In genomic region chr6:27617700-27618689, GRCh38 we compare ENCODE assay signal across 8 cellular contexts.
DNase-seq lines count a peak whose midpoint lies in the region; ATAC-seq, FAIRE-seq and TF ChIP-seq lines count a peak whose summit lies in the region.

No MANE protein-coding gene starts in this region.

- H3K4me1 Mint-ChIP-seq in T-helper 2 cell treated with Interferon-gamma antibody and Interleukin-4, amounts not matched to agents 5 μg/mL and 100 μg/mL, for 36 hours (ENCODE audit: low read depth): peaks cover 12% of the 10 kb centered on the region

- H3K4me3 Mint-ChIP-seq in T-helper 2 cell treated with Interferon-gamma antibody and Interleukin-4, amounts not matched to agents 5 μg/mL and 100 μg/mL, for 36 hours: peak overlapping the region; percentile 64

- H3K27ac ChIP-seq in H1 (ENCODE audit: low read depth, low read length): no peak overlapping the region

- H4K5ac ChIP-seq in H1 (ENCODE audit: insufficient read length, low read depth, low read length): no peak overlapping the region

- H2AK5ac ChIP-seq in H1 (ENCODE audit: low read depth, low read length): no peak overlapping the region

- H3K18ac ChIP-seq in H1 (ENCODE audit: extremely low read depth, low read length): no peak overlapping the region

- peak overlapping the region in 1 of 4 experiments; percentile 65; a peak in 1 of 7 replicates for H3K9ac ChIP-seq in H1 (replicated peaks in 1 of 4; ENCODE audit: extremely low read depth in 1 of 4, low read depth in 3 of 4, low read length in 3 of 4)

- TF ChIP-seq EP300 in H1 (IDR thresholded peaks at IDR 0.05; ENCODE audit: borderline replicate concordance in 1 of 2, low read depth in 2 of 2, low read length in 2 of 2): no peak

- POLR2A ChIA-PET in H1 (lab: Charles Lee; ENCODE audit: partially characterized antibody): interaction anchor here (0.8 to 1.5 kb wide), 3 partner anchors 9 to 1345 kb away, joined by 3 to 7 read pairs (median 3); a partner anchor contains a TSS

- peaks cover 1% of the 10 kb centered on the region for H3K36me3 Mint-ChIP-seq in T-helper 2 cell treated with Interferon-gamma antibody and Interleukin-4, amounts not matched to agents 5 μg/mL and 100 μg/mL, for 36 hours (ENCODE audit: low read depth)

- no peak overlapping the region for H2BK15ac ChIP-seq in H1 (ENCODE audit: low read length)

- TF ChIP-seq POLR2A in H1 (IDR thresholded peaks at IDR 0.05; ENCODE audit: control extremely low read depth in 1 of 2, low read depth in 2 of 2, low read length in 2 of 2): no peak

- H3K56ac ChIP-seq in H1 (replicated peaks; ENCODE audit: insufficient read length, low read depth, low read length): no peak overlapping the region

- no peak overlapping the region for H3K4ac ChIP-seq in H1 (replicated peaks; ENCODE audit: insufficient read length, low read depth, low read length)

- DNase-seq in T-helper 2 cell treated with Interferon-gamma antibody and Interleukin-4, amounts not matched to agents 5 μg/mL and 100 μg/mL, for 36 hours (ENCODE audit: low spot score): no peak
- no peak for DNase-seq in T-helper 2 cell
- peak; percentile 79 for DNase-seq in OCI-M1 (lab: John Stamatoyannopoulos, UW)
- DNase-seq in H1 (ENCODE audit: low read depth in 1 of 2, low spot score in 2 of 2): peak in 1 of 2 experiments; percentile 71
- DNase-seq in pons (ENCODE audit: low spot score): peak; percentile 20
- no peak for DNase-seq in NCI-H1092 treated with DMSO at 0.1 percent for 48 hours (lab: John Stamatoyannopoulos, UW)

- no peaks in the 10 kb centered on the region for H3K79me1 ChIP-seq in H1 (ENCODE audit: low read depth, low read length)

- no peak overlapping the region for H3K23ac ChIP-seq in H1 (ENCODE audit: insufficient read length)

- no peaks in the 10 kb centered on the region for H3K36me3 ChIP-seq in H1 (ENCODE audit: control insufficient read depth in 2 of 4, insufficient read depth in 4 of 4, low read length in 3 of 4)

- peak overlapping the region; percentile 80 to 97 (median 90) for H3K4me3 ChIP-seq in H1 (ENCODE audit: extremely low read depth in 1 of 4, insufficient read depth in 2 of 4, low read depth in 3 of 4, low read length in 4 of 4)

- H3K27me3 Mint-ChIP-seq in T-helper 2 cell treated with Interferon-gamma antibody and Interleukin-4, amounts not matched to agents 5 μg/mL and 100 μg/mL, for 36 hours (ENCODE audit: low read depth): peaks cover 42% of the 10 kb centered on the region

- H3K79me2 ChIP-seq in H1 (ENCODE audit: control insufficient read depth in 1 of 2, insufficient read depth in 2 of 2, low read length in 2 of 2): no peaks in the 10 kb centered on the region

- H3K4me1 ChIP-seq in H1 (replicated peaks in 1 of 4; ENCODE audit: control insufficient read depth in 3 of 4, insufficient read depth in 4 of 4, low read length in 3 of 4): peaks cover 0 to 2% (median 0%) of the 10 kb centered on the region in 4 experiments; a peak in 2 of 7 replicates

- no peak for TF ChIP-seq RAD21 in H1 (IDR thresholded peaks at IDR 0.05 in 1 of 2, conservative IDR thresholded peaks at IDR 0.05 in 1 of 2; ENCODE audit: low read depth in 2 of 2, low read length in 2 of 2)

- H3K9me3 Mint-ChIP-seq in T-helper 2 cell treated with Interferon-gamma antibody and Interleukin-4, amounts not matched to agents 5 μg/mL and 100 μg/mL, for 36 hours: no peaks in the 10 kb centered on the region

- FAIRE-seq in H1 (lab: Jason Lieb, UNC): peak; percentile 77

- peak overlapping the region; percentile 74 to 77 for H3K4me2 ChIP-seq in H1 (ENCODE audit: insufficient read depth in 1 of 2, low read depth in 2 of 2, low read length in 2 of 2)

- ATAC-seq in GM18873 (IDR thresholded peaks at IDR 0.05; ENCODE audit: low FRiP score, unreplicated experiment): no peak
- ATAC-seq in GM18907 (IDR thresholded peaks at IDR 0.05; ENCODE audit: unreplicated experiment): no peak

- H3K23me2 ChIP-seq in H1 (ENCODE audit: low read depth, low read length): peaks cover 8% of the 10 kb centered on the region; the same call in 1 of the 2 replicates

- no peak overlapping the region for H2BK120ac ChIP-seq in H1 (replicated peaks; ENCODE audit: low read depth, low read length)

- no peak overlapping the region for H2BK12ac ChIP-seq in H1 (ENCODE audit: low read depth, low read length)

- no peaks in the 10 kb centered on the region for H4K20me1 ChIP-seq in H1 (replicated peaks in 1 of 2; ENCODE audit: control insufficient read depth in 1 of 2, insufficient read depth in 2 of 2, low read length in 2 of 2)

- H3K9me3 ChIP-seq in H1 (ENCODE audit: insufficient read depth in 2 of 2, low read depth in 1 of 2, low read length in 1 of 2): no peaks in the 10 kb centered on the region

- no peak overlapping the region for H3K27ac Mint-ChIP-seq in T-helper 2 cell treated with Interferon-gamma antibody and Interleukin-4, amounts not matched to agents 5 μg/mL and 100 μg/mL, for 36 hours

- H2AFZ ChIP-seq in H1 (ENCODE audit: low read length): peak overlapping the region; percentile 99

- TF ChIP-seq CTCF in H1 (IDR thresholded peaks at IDR 0.05; ENCODE audit: control extremely low read depth in 1 of 3, insufficient read depth in 1 of 3, low read depth in 1 of 3, low read length in 3 of 3): no peak

- CTCF ChIA-PET in H1 (lab: Charles Lee; ENCODE audit: partially characterized antibody): interaction anchor here (0.6 to 3.7 kb wide), 15 partner anchors 9 to 459 kb away, joined by 3 to 17 read pairs (median 4); no protein-coding TSS in a partner anchor

- WGBS in H1 (ENCODE audit: extremely low coverage in 1 of 2, insufficient coverage in 1 of 2, insufficient read length in 1 of 2, insufficient replicate concordance in 2 of 2, low coverage in 1 of 2, low lambda C conversion rate in 2 of 2, missing lambda C conversion rate in 1 of 2), 2 experiments: 20% methylated on average over 32 of the region's 32 CpGs; no CpG with 5 or more reads in 1 of the 2 experiments

- H3K14ac ChIP-seq in H1 (ENCODE audit: insufficient read length): no peak overlapping the region

- 0 out of 2 replicates have a peak overlapping the region, but pooled peaks have one; percentile 16 for H4K8ac ChIP-seq in H1 (ENCODE audit: extremely low read depth, insufficient read depth, low read length)

- no peak overlapping the region for H2BK5ac ChIP-seq in H1 (ENCODE audit: low read depth, low read length)

- no peaks in the 10 kb centered on the region; a peak in 1 of 7 replicates for H3K27me3 ChIP-seq in H1 (replicated peaks in 1 of 4; ENCODE audit: control insufficient read depth in 3 of 4, extremely low read depth in 1 of 4, insufficient read depth in 3 of 4, low read length in 3 of 4)

- H4K91ac ChIP-seq in H1 (replicated peaks; ENCODE audit: insufficient read length, low read length): no peak overlapping the region

- H2BK20ac ChIP-seq in H1 (ENCODE audit: low read length): no peak overlapping the region

TF ChIP-seq in H1, 55 proteins besides CTCF, POLR2A, EP300 and RAD21 (continues in another document):
- TF ChIP-seq SIX5 (IDR thresholded peaks at IDR 0.05; ENCODE audit: low read depth, low read length) (no peak), NRF1 (IDR thresholded peaks at IDR 0.05; ENCODE audit: low read depth, low read length) (peak; percentile 14; the same call in 1 of the 2 replicates), ASH2L (IDR thresholded peaks at IDR 0.05; ENCODE audit: low read length) (no peak), BACH1 (IDR thresholded peaks at IDR 0.05; ENCODE audit: low read length) (no peak), KDM1A (IDR thresholded peaks at IDR 0.05; ENCODE audit: borderline replicate concordance, low read length) (no peak), ZNF274 (IDR thresholded peaks at IDR 0.05; ENCODE audit: borderline replicate concordance, extremely low read depth, low read length) (no peak), ATF3 (IDR thresholded peaks at IDR 0.05; ENCODE audit: insufficient read depth, low read depth, low read length) (no peak), TCF12 (IDR thresholded peaks at IDR 0.05; ENCODE audit: low read depth, low read length) (no peak), CHD2 (IDR thresholded peaks at IDR 0.05; ENCODE audit: low read length) (no peak), EZH2 (IDR thresholded peaks at IDR 0.05; ENCODE audit: low read depth, low read length, severe bottlenecking) (no peak), MAFK (IDR thresholded peaks at IDR 0.05; ENCODE audit: low read depth, low read length) (peak; percentile 70; the same call in 1 of the 2 replicates), KDM4A (IDR thresholded peaks at IDR 0.05; ENCODE audit: low read depth, low read length, severe bottlenecking) (peak; percentile 24), SIRT6 (IDR thresholded peaks at IDR 0.05; ENCODE audit: low read length) (no peak), SUZ12 (IDR thresholded peaks at IDR 0.05; ENCODE audit: low read length) (no peak), FOSL1 (IDR thresholded peaks at IDR 0.05; ENCODE audit: insufficient read depth, low read depth, low read length) (no peak), TBP (IDR thresholded peaks at IDR 0.05; ENCODE audit: low read depth, low read length) (peak; percentile 100), PHF8 (conservative IDR thresholded peaks at IDR 0.05; ENCODE audit: low read depth, low read length) (0 out of 2 replicates have a peak, but pooled peaks have one; percentile 13), YY1 (IDR thresholded peaks at IDR 0.05; ENCODE audit: low read depth, low read length) (0 out of 2 replicates have a peak, but pooled peaks have one; percentile 41), TEAD4 (IDR thresholded peaks at IDR 0.05; ENCODE audit: low read depth, low read length) (peak; percentile 65; the same call in 1 of the 2 replicates), SP4 (IDR thresholded peaks at IDR 0.05; ENCODE audit: low read length) (no peak)
- TF ChIP-seq, protein P1, sequence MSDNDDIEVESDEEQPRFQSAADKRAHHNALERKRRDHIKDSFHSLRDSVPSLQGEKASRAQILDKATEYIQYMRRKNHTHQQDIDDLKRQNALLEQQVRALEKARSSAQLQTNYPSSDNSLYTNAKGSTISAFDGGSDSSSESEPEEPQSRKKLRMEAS (IDR thresholded peaks at IDR 0.05): no peak

Comparison
In these comparisons a context has a peak if more than half of its experiments do, and no peak if none do; other contexts are left out.
1. DNase-seq: peak in OCI-M1 (single experiment) and pons (single experiment); none in T-helper 2 cell treated with Interferon-gamma antibody and Interleukin-4, amounts not matched to agents 5 μg/mL and 100 μg/mL, for 36 hours (single experiment), T-helper 2 cell (0 of 5) and NCI-H1092 treated with DMSO at 0.1 percent for 48 hours (single experiment).